1 cellular context compared by ENCODE assay signal in genomic region chr3:33936171-33936920, GRCh38.
TF ChIP-seq lines count a peak whose summit lies in the region.

No MANE protein-coding gene starts in this region.

TF ChIP-seq in K562, 482 proteins besides CTCF, POLR2A, EP300 and RAD21 (continued from another document and continues in another):
- TF ChIP-seq BCLAF1 (IDR thresholded peaks at IDR 0.05; ENCODE audit: borderline replicate concordance in 1 of 2, control insufficient read depth in 1 of 2, low read depth in 2 of 2, low read length in 1 of 2) = no peak
- no peak for TF ChIP-seq MLX (CRISPR knock-in tag; conservative IDR thresholded peaks at IDR 0.05)
- no peak for TF ChIP-seq ZNF133 (CRISPR knock-in tag; IDR thresholded peaks at IDR 0.05)
- TF ChIP-seq STAT5B (CRISPR knock-in tag; IDR thresholded peaks at IDR 0.05) = no peak
- TF ChIP-seq ZNF766 (CRISPR knock-in tag; conservative IDR thresholded peaks at IDR 0.05) = peak; percentile 80
- TF ChIP-seq TEAD1 (CRISPR knock-in tag; IDR thresholded peaks at IDR 0.05) = peak in 1 of 2 experiments; percentile 73; a peak in 1 of 4 replicates
- peak; percentile 87 for TF ChIP-seq VEZF1 (CRISPR knock-in tag; IDR thresholded peaks at IDR 0.05)
- 0 out of 2 replicates have a peak, but pooled peaks have one; percentile 63 for TF ChIP-seq RUNX1 (IDR thresholded peaks at IDR 0.05; ENCODE audit: low read depth)
- peak; percentile 89 for TF ChIP-seq CHAMP1 (IDR thresholded peaks at IDR 0.05)
- TF ChIP-seq ETS2 (tag; IDR thresholded peaks at IDR 0.05; ENCODE audit: borderline replicate concordance, poor library complexity, severe bottlenecking) = no peak
- no peak for TF ChIP-seq KLF6 (CRISPR knock-in tag; IDR thresholded peaks at IDR 0.05; ENCODE audit: borderline replicate concordance)
- TF ChIP-seq CLOCK (CRISPR knock-in tag; IDR thresholded peaks at IDR 0.05; ENCODE audit: borderline replicate concordance) = no peak
- no peak for TF ChIP-seq ZNF12 (CRISPR knock-in tag; IDR thresholded peaks at IDR 0.05)
- TF ChIP-seq AFF1 (IDR thresholded peaks at IDR 0.05; ENCODE audit: low read depth in 1 of 2, partially characterized antibody in 2 of 2) = peak in 1 of 2 experiments; percentile 23
- no peak for TF ChIP-seq SNRNP70 (optimal IDR thresholded peaks at IDR 0.05; ENCODE audit: low read depth, low read length)
- no peak for TF ChIP-seq CUX1 (CRISPR knock-in tag; IDR thresholded peaks at IDR 0.05)
- no peak for TF ChIP-seq ATF2 (CRISPR knock-in tag; IDR thresholded peaks at IDR 0.05)
- no peak; the same call in 1 of the 2 replicates for TF ChIP-seq TCFL5 (CRISPR knock-in tag; conservative IDR thresholded peaks at IDR 0.05)
- no peak for TF ChIP-seq ZNF586 (CRISPR knock-in tag; conservative IDR thresholded peaks at IDR 0.05)
- TF ChIP-seq ZNF143 (CRISPR knock-in tag; IDR thresholded peaks at IDR 0.05) = no peak
- TF ChIP-seq CREBBP (IDR thresholded peaks at IDR 0.05; ENCODE audit: low read depth, low read length) = no peak
- TF ChIP-seq HINFP (tag; conservative IDR thresholded peaks at IDR 0.05; ENCODE audit: low read depth) = no peak
- peak; percentile 78; the same call in 1 of the 2 replicates for TF ChIP-seq CC2D1A (IDR thresholded peaks at IDR 0.05)
- no peak for TF ChIP-seq BRCA1 (IDR thresholded peaks at IDR 0.05)
- no peak for TF ChIP-seq BRCA1 (CRISPR knock-in tag; IDR thresholded peaks at IDR 0.05)
- no peak for TF ChIP-seq ELK1 (CRISPR knock-in tag; IDR thresholded peaks at IDR 0.05)
- no peak for TF ChIP-seq ZNF124 (CRISPR knock-in tag; IDR thresholded peaks at IDR 0.05)
